Comparison of ENCODE assay signal across 11 cellular contexts in the genomic region with DNA sequence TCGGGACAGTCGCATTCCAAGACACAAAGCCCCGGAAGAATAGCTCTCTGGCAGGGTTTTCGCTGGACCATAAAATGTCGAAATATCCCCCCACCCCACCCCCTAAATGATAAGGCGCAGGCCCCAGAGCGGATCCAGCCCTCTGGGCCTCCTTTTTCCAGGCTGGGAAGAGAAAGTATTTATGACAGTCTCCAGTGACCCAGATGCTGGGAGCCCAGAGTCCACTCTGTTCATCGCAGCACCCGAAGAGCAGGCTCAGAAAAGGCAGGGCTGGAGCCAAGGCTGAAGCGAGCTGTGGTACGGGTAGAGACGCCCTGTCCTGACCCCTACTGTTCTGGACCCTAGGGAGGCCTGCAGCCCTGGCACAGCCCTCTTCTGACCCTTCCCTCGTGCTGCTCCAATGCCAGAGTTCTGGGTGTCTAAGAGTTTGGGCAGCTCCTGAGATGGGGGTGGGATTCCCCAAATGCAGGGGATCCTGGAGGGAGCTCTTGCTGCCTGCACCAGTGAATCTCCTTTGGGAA. TPM values are rescaled to one million over a fixed set of nuclear protein-coding genes. Genes with fewer than 3 reads are reported as not detected.
DNase-seq lines count a peak whose midpoint lies in the region; ATAC-seq and TF ChIP-seq lines count a peak whose summit lies in the region.
"Had no signal": no experiment of that assay in that cellular context is flagged by ENCODE, and none has a peak within 500 bp of the region (broad histone marks: within the 10 kb centered on the region; RNA-seq: fewer than 3 reads in every experiment).

No MANE protein-coding gene starts in this region.

- no peak for DNase-seq in CD4-positive, alpha-beta T cell
- peak in 1 of 2 donors; percentile 60 for DNase-seq in psoas muscle
- DNase-seq in lower leg skin (ENCODE audit: low spot score in 2 of 2) = no peak
- DNase-seq in activated CD4-positive, CD25-positive, alpha-beta regulatory T cell treated with anti-CD3 and anti-CD28 coated beads, Interleukin-2, amount 50 U/mL, for 72 hours = no peak
- DNase-seq in NCI-H748 (lab: John Stamatoyannopoulos, UW; ENCODE audit: unreplicated experiment) = no peak
- DNase-seq in ascending aorta (ENCODE audit: low spot score in 2 of 2) = no peak
- DNase-seq: NCI-H2081 treated with DMSO at 0.1 percent for 48 hours had no signal

- intact Hi-C loops in CD4-positive, alpha-beta T cell (cut with DNase I, micrococcal nuclease) = loop anchor here (1.0 to 10.0 kb wide), 7 partner anchors 185 to 376 kb away; partner anchors contain the start of genes GPR84 (in 1 of the 2) and ZNF385A (in 1 of the 2)
- intact Hi-C loops in psoas muscle (cut with DNase I) = loop anchor here (1.0 to 5.0 kb wide), 4 partner anchors 14 to 194 kb away; no protein-coding TSS in a partner anchor
- intact Hi-C loops in lower leg skin (cut with DNase I; ENCODE audit: low total_unique reads) = loop anchor here (2.0 kb wide), 1 partner anchor 196 kb away; no protein-coding TSS in a partner anchor
- intact Hi-C loops in ascending aorta (cut with DNase I) = loop anchor here (1.0 to 2.0 kb wide), 4 partner anchors 26 to 201 kb away; partner anchors contain the start of gene HOXC5

- no peak for TF ChIP-seq POLR2A in lower leg skin (IDR thresholded peaks at IDR 0.05)

- H3K27me3 Mint-ChIP-seq in CD4-positive, alpha-beta T cell = peaks cover 100% of the 10 kb centered on the region
- peaks cover 80% of the 10 kb centered on the region for H3K27me3 Mint-ChIP-seq in IgD-negative memory B cell

- POLR2A ChIA-PET in CD4-positive, alpha-beta T cell (lab: Charles Lee) = interaction anchor here (0.8 to 1.7 kb wide), 6 partner anchors 9 to 208 kb away, joined by 3 to 8 read pairs (median 4); no protein-coding TSS in a partner anchor

- H3K36me3 ChIP-seq in duodenal mucosa (ENCODE audit: control insufficient read depth in 1 of 2, insufficient read depth in 2 of 2, low read length in 2 of 2) = no peaks in the 10 kb centered on the region
- no peaks in the 10 kb centered on the region for H3K36me3 ChIP-seq in psoas muscle (ENCODE audit: insufficient read depth in 1 of 2, low read depth in 1 of 2)
- no peaks in the 10 kb centered on the region for H3K36me3 ChIP-seq in ascending aorta
- H3K36me3 ChIP-seq: esophagus muscularis mucosa had no signal

- no peak overlapping the region for H3K27ac Mint-ChIP-seq in CD4-positive, alpha-beta T cell
- peak overlapping the region in 2 of 3 donors; percentile 84 to 97 for H3K27ac Mint-ChIP-seq in IgD-negative memory B cell

- no peaks in the 10 kb centered on the region for H3K36me3 Mint-ChIP-seq in CD4-positive, alpha-beta T cell (ENCODE audit: low read depth)
- peaks cover 1% of the 10 kb centered on the region for H3K36me3 Mint-ChIP-seq in IgD-negative memory B cell

- ATAC-seq in CD4-positive, alpha-beta T cell (ENCODE audit: poor library complexity) = no peak
- ATAC-seq in psoas muscle = peak in 3 of 4 donors; percentile 12 to 38 (median 30)

- H3K4me3 ChIP-seq in duodenal mucosa (ENCODE audit: low read depth in 1 of 2, low read length in 2 of 2) (peak overlapping the region; percentile 33 to 57), psoas muscle (peak overlapping the region; percentile 78), lower leg skin (ENCODE audit: low read depth, poor library complexity, severe bottlenecking) (no peak overlapping the region), ascending aorta (peak overlapping the region in 1 of 2 donors; percentile 28)

- peak overlapping the region; percentile 4 to 48 for H3K9ac ChIP-seq in duodenal mucosa (ENCODE audit: low read depth in 1 of 2, low read length in 2 of 2)

- peaks cover 96% of the 10 kb centered on the region for H3K27me3 ChIP-seq in CD4-positive, alpha-beta T cell (ENCODE audit: control insufficient read depth, insufficient read depth, low read length)
- H3K27me3 ChIP-seq in duodenal mucosa (ENCODE audit: control insufficient read depth in 1 of 2, insufficient read depth in 2 of 2, low read length in 2 of 2) (peaks cover 88 to 93% of the 10 kb centered on the region in 2 donors), psoas muscle (ENCODE audit: insufficient read depth in 3 of 3, low read length in 2 of 3) (no peaks in the 10 kb centered on the region), ascending aorta (peaks cover 5% of the 10 kb centered on the region)

- TF ChIP-seq CTCF in CD4-positive, alpha-beta T cell (IDR thresholded peaks at IDR 0.05) = no peak
- no peak for TF ChIP-seq CTCF in psoas muscle (IDR thresholded peaks at IDR 0.05)
- TF ChIP-seq CTCF in lower leg skin (IDR thresholded peaks at IDR 0.05) = no peak
- TF ChIP-seq CTCF in ascending aorta (IDR thresholded peaks at IDR 0.05) = no peak

- peak overlapping the region; percentile 84 for H3K4me3 Mint-ChIP-seq in CD4-positive, alpha-beta T cell
- peak overlapping the region; percentile 41 to 94 (median 84) for H3K4me3 Mint-ChIP-seq in IgD-negative memory B cell

- 14 to 46% (median 25%) methylated on average over 13 of the region's 13 CpGs for WGBS in psoas muscle, 3 donors
- 40 to 58% methylated on average over 13 of the region's 13 CpGs for WGBS in lower leg skin, 2 donors

- H3K27ac ChIP-seq in CD4-positive, alpha-beta T cell (ENCODE audit: low read depth, low read length) = no peak overlapping the region
- no peak overlapping the region for H3K27ac ChIP-seq in duodenal mucosa (ENCODE audit: low read depth, low read length)
- peak overlapping the region; percentile 95 for H3K27ac ChIP-seq in psoas muscle
- H3K27ac ChIP-seq in ascending aorta = no peak overlapping the region
- H3K27ac ChIP-seq: esophagus muscularis mucosa had no signal

- H3K9me3 ChIP-seq in CD4-positive, alpha-beta T cell (ENCODE audit: control insufficient read depth, low read length) = no peaks in the 10 kb centered on the region
- no peaks in the 10 kb centered on the region for H3K9me3 ChIP-seq in duodenal mucosa (ENCODE audit: control insufficient read depth in 1 of 2, low read length in 2 of 2)
- no peaks in the 10 kb centered on the region for H3K9me3 ChIP-seq in psoas muscle
- H3K9me3 ChIP-seq in ascending aorta = no peaks in the 10 kb centered on the region
- H3K9me3 ChIP-seq: esophagus muscularis mucosa had no signal

- CTCF ChIA-PET in CD4-positive, alpha-beta T cell (lab: Charles Lee) = interaction anchor here (0.5 to 6.3 kb wide), 9 partner anchors 20 to 320 kb away, joined by 3 to 59 read pairs (median 9); partner anchors contain the start of gene HOXC5

- peaks cover 9 to 13% of the 10 kb centered on the region in 2 donors for H3K4me1 ChIP-seq in duodenal mucosa (ENCODE audit: control insufficient read depth in 1 of 2, insufficient read depth in 2 of 2, low read length in 2 of 2)
- peaks cover 24% of the 10 kb centered on the region for H3K4me1 ChIP-seq in psoas muscle
- H3K4me1 ChIP-seq in ascending aorta = peaks cover 0 to 11% of the 10 kb centered on the region in 2 donors

- peaks cover 44% of the 10 kb centered on the region for H3K4me1 Mint-ChIP-seq in CD4-positive, alpha-beta T cell (ENCODE audit: low read depth)
- peaks cover 9 to 33% (median 15%) of the 10 kb centered on the region in 3 donors for H3K4me1 Mint-ChIP-seq in IgD-negative memory B cell

- no peaks in the 10 kb centered on the region for H3K9me3 Mint-ChIP-seq in CD4-positive, alpha-beta T cell
- H3K9me3 Mint-ChIP-seq in IgD-negative memory B cell = peaks cover 0 to 4% (median 0%) of the 10 kb centered on the region in 3 donors

RNA-seq across cellular contexts. Expression of gene HOXC8, which starts 2.0 kb away (rescaled TPM):
- not detected for total RNA-seq in CD4-positive, alpha-beta T cell
- polyA plus RNA-seq in IgD-negative memory B cell (not detected), psoas muscle (1 to 10 TPM; 1.6 to 8.8 (median 3.3) TPM)
- total RNA-seq in psoas muscle (10 to 100 TPM in 1 of 4 donors, 1 to 10 TPM in 3; 6.7 to 10.2 (median 9.0) TPM), lower leg skin (1 to 10 TPM; 1.0 to 2.2 (median 1.5) TPM), ascending aorta (8.9 TPM)
- total RNA-seq: bronchial epithelial cell, esophagus muscularis mucosa had no signal

RNA-seq across cellular contexts. Expression of gene HOXC9, which starts 6.8 kb away (rescaled TPM):
- total RNA-seq in CD4-positive, alpha-beta T cell = not detected
- polyA plus RNA-seq in IgD-negative memory B cell (not detected), psoas muscle (10 to 100 TPM in 2 of 3 donors, 1 to 10 TPM in 1; 8.8 to 31.1 (median 16.4) TPM)
- total RNA-seq in psoas muscle (10 to 100 TPM in 2 of 4 donors, 1 to 10 TPM in 2; 6.4 to 14.6 (median 9.2) TPM), lower leg skin (10 to 100 TPM in 3 of 4 donors, 1 to 10 TPM in 1; 9.6 to 16.8 (median 11.7) TPM), ascending aorta (1.2 TPM)
- total RNA-seq: bronchial epithelial cell, esophagus muscularis mucosa had no signal

RNA-seq across cellular contexts. Expression of gene HOXC6, which starts 21.5 kb away (rescaled TPM):
- total RNA-seq in CD4-positive, alpha-beta T cell = not detected
- polyA plus RNA-seq in IgD-negative memory B cell (not detected), psoas muscle (1 to 10 TPM; 2.2 to 9.5 (median 4.7) TPM)
- total RNA-seq in psoas muscle (10 to 100 TPM in 2 of 4 donors, 1 to 10 TPM in 2; 5.2 to 23.6 (median 12.5) TPM), lower leg skin (1 to 10 TPM; 2.6 to 6.3 (median 3.7) TPM), ascending aorta (7.6 TPM)
- total RNA-seq: bronchial epithelial cell had no signal

RNA-seq across cellular contexts. Expression of gene HOXC10, which starts 21.8 kb away (rescaled TPM):
- total RNA-seq in CD4-positive, alpha-beta T cell = not detected
- polyA plus RNA-seq in IgD-negative memory B cell (not detected), psoas muscle (100 to 1,000 TPM in 1 of 3 donors, 10 to 100 TPM in 2; 43.4 to 129 (median 74.1) TPM)
- total RNA-seq in psoas muscle (10 to 100 TPM in 2 of 4 donors, 1 to 10 TPM in 2; 3.0 to 79.4 (median 34.3) TPM), lower leg skin (10 to 100 TPM; 14.2 to 35.9 (median 23.4) TPM), ascending aorta (not detected)
- total RNA-seq: bronchial epithelial cell, esophagus muscularis mucosa had no signal

RNA-seq across cellular contexts. Expression of gene HOXC5, which starts 26.1 kb away (rescaled TPM):
- not detected for total RNA-seq in CD4-positive, alpha-beta T cell
- not detected for polyA plus RNA-seq in IgD-negative memory B cell
- total RNA-seq in psoas muscle = 1 to 10 TPM in 2 of 4 donors, under 1 TPM in 2; 0.25 to 3.3 (median 1.1) TPM
- under 1 TPM; 0.03 to 0.58 (median 0.04) TPM for polyA plus RNA-seq in psoas muscle
- total RNA-seq in lower leg skin = 1 to 10 TPM in 1 of 4 donors, under 1 TPM in 2, not detected in 1; 0.58 to 2.2 (median 0.97) TPM
- total RNA-seq in ascending aorta = not detected
- total RNA-seq: bronchial epithelial cell had no signal
